ENCODE assay signal across 8 cellular contexts in genomic region chr1:54763814-54764131, GRCh38. TPM values are rescaled to one million over a fixed set of nuclear protein-coding genes. Genes with fewer than 3 reads are reported as not detected.
A peak's percentile ranks its signal among the peaks of the same experiment; 100 is the strongest.
DNase-seq lines count a peak whose midpoint lies in the region; ATAC-seq and TF ChIP-seq lines count a peak whose summit lies in the region.

No MANE protein-coding gene starts in this region.

- H3K9me3 ChIP-seq in iPS-15b (ENCODE audit: control insufficient read depth, insufficient read depth, low read length) (no peaks in the 10 kb centered on the region), stomach smooth muscle (ENCODE audit: control insufficient read depth in 2 of 2, low read length in 2 of 2) (no peaks in the 10 kb centered on the region)

- H3K4me3 ChIP-seq in iPS-15b (ENCODE audit: low read depth, low read length) (peak overlapping the region; percentile 98), stomach smooth muscle (ENCODE audit: low read length in 2 of 2) (peak overlapping the region; percentile 96 to 98)

- POLR2A ChIA-PET in activated CD8-positive, alpha-beta T cell treated with anti-CD3 and anti-CD28 coated beads for 36 hours (lab: Charles Lee) = interaction anchor here (0.6 to 2.0 kb wide), 4 partner anchors 39 to 563 kb away, joined by 3 to 4 read pairs (median 4); partner anchors contain the start of genes CYB5RL, MRPL37 and TTC4

- intact Hi-C loops in activated CD8-positive, alpha-beta T cell treated with anti-CD3 and anti-CD28 coated beads for 36 hours (cut with micrococcal nuclease) = no loop called here

- CTCF ChIA-PET in activated CD8-positive, alpha-beta memory T cell treated with anti-CD3 and anti-CD28 coated beads, Interleukin-2, amount 10 ng/mL, durations not matched to agents 7 days and 5 days (lab: Charles Lee) = interaction anchor here (0.6 to 4.5 kb wide), 4 partner anchors 37 to 274 kb away, joined by 3 to 20 read pairs (median 3); partner anchors contain the start of gene TTC22
- CTCF ChIA-PET in activated CD8-positive, alpha-beta T cell treated with anti-CD3 and anti-CD28 coated beads for 36 hours (lab: Charles Lee) = interaction anchor here (1.3 to 3.6 kb wide), 2 partner anchors 28 to 37 kb away, joined by 3 to 18 read pairs; partner anchors contain the start of gene TTC22

- DNase-seq in activated CD8-positive, alpha-beta memory T cell treated with anti-CD3 and anti-CD28 coated beads, Interleukin-2, amount 10 ng/mL, durations not matched to agents 7 days and 5 days = peak; percentile 50
- no peak for DNase-seq in activated CD8-positive, alpha-beta memory T cell treated with anti-CD3 and anti-CD28 coated beads, Interleukin-2, amount 50 U/mL, for 4 hours
- peak; percentile 42 for DNase-seq in activated CD8-positive, alpha-beta T cell treated with anti-CD3 and anti-CD28 coated beads for 36 hours
- DNase-seq in SIG-M5 treated with dmso at 0.1 percent for 504 hours (lab: John Stamatoyannopoulos, UW; ENCODE audit: unreplicated experiment) (no peak), NCI-H2196 treated with DMSO at 0.1 percent for 48 hours (lab: John Stamatoyannopoulos, UW; ENCODE audit: unreplicated experiment) (no peak), kidney tubule cell (ENCODE audit: low spot score) (no peak)

- peaks cover 1% of the 10 kb centered on the region for H3K36me3 Mint-ChIP-seq in activated CD8-positive, alpha-beta memory T cell treated with anti-CD3 and anti-CD28 coated beads, Interleukin-2, amount 10 ng/mL, durations not matched to agents 7 days and 5 days
- H3K36me3 Mint-ChIP-seq in activated CD8-positive, alpha-beta T cell treated with anti-CD3 and anti-CD28 coated beads for 36 hours (ENCODE audit: low read depth) = peaks cover 6% of the 10 kb centered on the region

- peak overlapping the region; percentile 90 for H3K27ac Mint-ChIP-seq in activated CD8-positive, alpha-beta memory T cell treated with anti-CD3 and anti-CD28 coated beads, Interleukin-2, amount 10 ng/mL, durations not matched to agents 7 days and 5 days
- peak overlapping the region; percentile 94 for H3K27ac Mint-ChIP-seq in activated CD8-positive, alpha-beta T cell treated with anti-CD3 and anti-CD28 coated beads for 36 hours

- H3K27me3 Mint-ChIP-seq in activated CD8-positive, alpha-beta memory T cell treated with anti-CD3 and anti-CD28 coated beads, Interleukin-2, amount 10 ng/mL, durations not matched to agents 7 days and 5 days = no peaks in the 10 kb centered on the region
- no peaks in the 10 kb centered on the region for H3K27me3 Mint-ChIP-seq in activated CD8-positive, alpha-beta T cell treated with anti-CD3 and anti-CD28 coated beads for 36 hours

- ATAC-seq in activated CD8-positive, alpha-beta memory T cell treated with anti-CD3 and anti-CD28 coated beads, Interleukin-2, amount 10 ng/mL, durations not matched to agents 7 days and 5 days = no peak
- no peak for ATAC-seq in activated CD8-positive, alpha-beta T cell treated with anti-CD3 and anti-CD28 coated beads for 36 hours

- H3K36me3 ChIP-seq in iPS-15b (ENCODE audit: control insufficient read depth, insufficient read depth, low read length) (peaks cover 3% of the 10 kb centered on the region), stomach smooth muscle (ENCODE audit: control insufficient read depth in 2 of 2, insufficient read depth in 2 of 2, low read length in 2 of 2) (peaks cover 0 to 2% of the 10 kb centered on the region in 2 donors)

- H3K9me3 Mint-ChIP-seq in activated CD8-positive, alpha-beta memory T cell treated with anti-CD3 and anti-CD28 coated beads, Interleukin-2, amount 10 ng/mL, durations not matched to agents 7 days and 5 days (ENCODE audit: low read depth) = no peaks in the 10 kb centered on the region
- H3K9me3 Mint-ChIP-seq in activated CD8-positive, alpha-beta T cell treated with anti-CD3 and anti-CD28 coated beads for 36 hours = no peaks in the 10 kb centered on the region

- H3K4me1 ChIP-seq in iPS-15b (ENCODE audit: control insufficient read depth, insufficient read depth, low read length) = no peaks in the 10 kb centered on the region
- peaks cover 13% of the 10 kb centered on the region for H3K4me1 ChIP-seq in stomach smooth muscle (ENCODE audit: control insufficient read depth, insufficient read depth, low read length)

- peaks cover 18% of the 10 kb centered on the region for H3K4me1 Mint-ChIP-seq in activated CD8-positive, alpha-beta memory T cell treated with anti-CD3 and anti-CD28 coated beads, Interleukin-2, amount 10 ng/mL, durations not matched to agents 7 days and 5 days
- peaks cover 21% of the 10 kb centered on the region for H3K4me1 Mint-ChIP-seq in activated CD8-positive, alpha-beta T cell treated with anti-CD3 and anti-CD28 coated beads for 36 hours (ENCODE audit: low read depth)

- H3K9ac ChIP-seq in iPS-15b (ENCODE audit: low read depth, low read length) (peak overlapping the region; percentile 87), stomach smooth muscle (ENCODE audit: low read length in 2 of 2) (peak overlapping the region; percentile 86 to 87)

- no peak for TF ChIP-seq CTCF in activated CD8-positive, alpha-beta T cell treated with anti-CD3 and anti-CD28 coated beads for 36 hours (IDR thresholded peaks at IDR 0.05)

- H3K4me3 Mint-ChIP-seq in activated CD8-positive, alpha-beta memory T cell treated with anti-CD3 and anti-CD28 coated beads, Interleukin-2, amount 10 ng/mL, durations not matched to agents 7 days and 5 days = peak overlapping the region; percentile 92
- peak overlapping the region; percentile 91 for H3K4me3 Mint-ChIP-seq in activated CD8-positive, alpha-beta T cell treated with anti-CD3 and anti-CD28 coated beads for 36 hours

- H3K27ac ChIP-seq in stomach smooth muscle (ENCODE audit: low read length) = peak overlapping the region; percentile 58

- H3K27me3 ChIP-seq in iPS-15b (ENCODE audit: control insufficient read depth, insufficient read depth, low read length) (no peaks in the 10 kb centered on the region), stomach smooth muscle (ENCODE audit: control insufficient read depth in 1 of 2, insufficient read depth in 2 of 2, low read length in 2 of 2) (no peaks in the 10 kb centered on the region)

RNA-seq across cellular contexts. Expression of gene PARS2, which starts 0.6 kb away (rescaled TPM):
- 1 to 10 TPM; 5.0 to 6.4 TPM for total RNA-seq in activated CD8-positive, alpha-beta memory T cell treated with anti-CD3 and anti-CD28 coated beads, Interleukin-2, amount 10 ng/mL, durations not matched to agents 7 days and 5 days
- total RNA-seq in activated CD8-positive, alpha-beta T cell treated with anti-CD3 and anti-CD28 coated beads for 36 hours = 1 to 10 TPM; 6.0 to 6.7 TPM

RNA-seq across cellular contexts. Expression of gene TTC22, which starts 37.4 kb away (rescaled TPM):
- total RNA-seq in activated CD8-positive, alpha-beta memory T cell treated with anti-CD3 and anti-CD28 coated beads, Interleukin-2, amount 10 ng/mL, durations not matched to agents 7 days and 5 days = 10 to 100 TPM in 1 of 2 experiments, 1 to 10 TPM in 1; 9.1 to 17.9 TPM
- 1 to 10 TPM; 3.3 to 3.5 TPM for total RNA-seq in activated CD8-positive, alpha-beta T cell treated with anti-CD3 and anti-CD28 coated beads for 36 hours

RNA-seq across cellular contexts. Expression of gene TTC4, which starts 48.1 kb away (rescaled TPM):
- total RNA-seq in activated CD8-positive, alpha-beta memory T cell treated with anti-CD3 and anti-CD28 coated beads, Interleukin-2, amount 10 ng/mL, durations not matched to agents 7 days and 5 days = 10 to 100 TPM; 19.6 to 26.3 TPM
- 10 to 100 TPM; 26.7 to 28.2 TPM for total RNA-seq in activated CD8-positive, alpha-beta T cell treated with anti-CD3 and anti-CD28 coated beads for 36 hours

Comparison
In these comparisons a context has a peak if more than half of its experiments do, and no peak if none do; other contexts are left out.
1. DNase-seq: peak in activated CD8-positive, alpha-beta memory T cell treated with anti-CD3 and anti-CD28 coated beads, Interleukin-2, amount 10 ng/mL, durations not matched to agents 7 days and 5 days (single experiment) and activated CD8-positive, alpha-beta T cell treated with anti-CD3 and anti-CD28 coated beads for 36 hours (single experiment); none in activated CD8-positive, alpha-beta memory T cell treated with anti-CD3 and anti-CD28 coated beads, Interleukin-2, amount 50 U/mL, for 4 hours (single experiment), SIG-M5 treated with dmso at 0.1 percent for 504 hours (single experiment), NCI-H2196 treated with DMSO at 0.1 percent for 48 hours (single experiment) and kidney tubule cell (single experiment).